Comparison of ENCODE assay signal across 8 cellular contexts in genomic region chr15:75723847-75724660, GRCh38. TPM values are rescaled to one million over a fixed set of nuclear protein-coding genes. Genes with fewer than 3 reads are reported as not detected.
DNase-seq lines count a peak whose midpoint lies in the region; ATAC-seq and TF ChIP-seq lines count a peak whose summit lies in the region.

No MANE protein-coding gene starts in this region.

- in situ Hi-C loops in T47D (cut with HindIII; ENCODE audit: low pct_unique_long_range_greater_than_20kb, low sequenced_read_pairs) = no loop called here
- in situ Hi-C loops in gastrocnemius medialis (cut with MboI; ENCODE audit: low sequenced_read_pairs in 4 of 4) = no loop called here

- TF ChIP-seq CTCF in Peyer's patch (IDR thresholded peaks at IDR 0.05) (no peak), gastrocnemius medialis (IDR thresholded peaks at IDR 0.05 in 4 of 5, conservative IDR thresholded peaks at IDR 0.05 in 1 of 5) (no peak)

- DNase-seq in EL (peak; percentile 87), Peyer's patch (peak; percentile 47 to 94 (median 92)), T47D (ENCODE audit: low read depth in 1 of 2, low spot score in 1 of 2) (peak; percentile 61 to 80), iPS-NIHi7 (ENCODE audit: extremely low spot score) (peak; percentile 57), gastrocnemius medialis (peak; percentile 55 to 64), NCI-H1105 treated with DMSO at 0.1 percent for 48 hours (lab: John Stamatoyannopoulos, UW) (no peak)

- H3K9me3 ChIP-seq in Peyer's patch = no peaks in the 10 kb centered on the region
- H3K9me3 ChIP-seq in gastrocnemius medialis = no peaks in the 10 kb centered on the region

- H3K27me3 ChIP-seq in Peyer's patch (no peaks in the 10 kb centered on the region), gastrocnemius medialis (no peaks in the 10 kb centered on the region)

- intact Hi-C loops in gastrocnemius medialis (cut with DNase I; ENCODE audit: low total_unique reads) = loop anchor here (5.0 kb wide), 1 partner anchor 37 kb away; no protein-coding TSS in a partner anchor

- H3K4me3 ChIP-seq in Peyer's patch = peak overlapping the region in 1 of 4 donors; percentile 13
- no peak overlapping the region for H3K4me3 ChIP-seq in gastrocnemius medialis

- ATAC-seq in HG03103 (IDR thresholded peaks at IDR 0.05; ENCODE audit: low read depth, unreplicated experiment) = peak; percentile 68
- peak in 1 of 2 donors; percentile 34 for ATAC-seq in gastrocnemius medialis
- no peak for ATAC-seq in GM19035 (IDR thresholded peaks at IDR 0.05; ENCODE audit: unreplicated experiment)

- peaks cover 0 to 33% (median 4%) of the 10 kb centered on the region in 4 donors for H3K4me1 ChIP-seq in Peyer's patch
- H3K4me1 ChIP-seq in gastrocnemius medialis = no peaks in the 10 kb centered on the region

- TF ChIP-seq POLR2A in Peyer's patch (IDR thresholded peaks at IDR 0.05) = no peak
- TF ChIP-seq POLR2A in gastrocnemius medialis (IDR thresholded peaks at IDR 0.05) = no peak

- H3K36me3 ChIP-seq in Peyer's patch (no peaks in the 10 kb centered on the region), gastrocnemius medialis (no peaks in the 10 kb centered on the region)

- H3K27ac ChIP-seq in Peyer's patch = peak overlapping the region; percentile 25 to 90 (median 66)
- H3K27ac ChIP-seq in gastrocnemius medialis = peak overlapping the region in 3 of 4 donors; percentile 38 to 43 (median 42)

RNA-seq across cellular contexts. Expression of gene CSPG4, which starts 11.4 kb away (rescaled TPM):
- total RNA-seq in Peyer's patch (10 to 100 TPM in 1 of 4 donors, 1 to 10 TPM in 3; 2.8 to 15.7 (median 6.3) TPM), gastrocnemius medialis (100 to 1,000 TPM in 2 of 4 donors, 10 to 100 TPM in 2; 38.2 to 145 (median 88.5) TPM)
